In the genomic region with DNA sequence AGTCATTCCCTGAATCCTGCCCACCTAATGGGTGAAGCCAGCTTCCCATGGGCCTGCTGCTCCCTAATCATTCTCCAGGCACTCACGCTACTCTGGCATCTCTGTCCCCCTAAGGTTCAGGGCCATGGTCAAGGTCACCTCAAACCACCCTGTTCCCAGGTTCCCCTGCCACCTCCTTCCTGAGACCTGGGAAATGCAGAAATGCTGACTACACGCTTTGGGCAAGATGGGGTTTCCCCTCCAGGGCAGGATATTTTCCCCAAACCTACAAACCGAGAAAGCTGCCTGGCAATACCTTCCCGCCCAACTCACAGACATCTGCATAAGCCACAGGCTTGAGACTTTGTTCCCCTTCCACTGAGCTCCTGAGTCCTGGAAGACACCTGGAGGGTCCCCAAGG, we compare ENCODE assay signal across 24 cellular contexts.
"Had no signal": no experiment of that assay in that cellular context is flagged by ENCODE, and none has a peak within 500 bp of the region (broad histone marks: within the 10 kb centered on the region; RNA-seq: fewer than 3 reads in every experiment).

No MANE protein-coding gene starts in this region.

- H3K36me3 ChIP-seq: colonic mucosa, left lung, transverse colon had no signal

- H3K4me2 ChIP-seq: smooth muscle cell had no signal

- H3K4me3 ChIP-seq: body of pancreas, colonic mucosa, left lung, pancreas, psoas muscle, smooth muscle cell, testis, transverse colon had no signal

- H3K4me1 ChIP-seq: body of pancreas, colonic mucosa, left lung, pancreas, testis, transverse colon had no signal

- ATAC-seq: activated T-cell treated with anti-CD3 and anti-CD28 coated beads, Interleukin-2, amount 50 U/mL, for 72 hours; body of pancreas; left lung; pancreas; psoas muscle; T-helper 17 cell had no signal

- DNase-seq: activated CD4-positive, alpha-beta memory T cell treated with anti-CD3 and anti-CD28 coated beads, Interleukin-2, amount 10 ng/mL, durations not matched to agents 7 days and 5 days; activated CD4-positive, alpha-beta T cell treated with anti-CD3 and anti-CD28 coated beads, Interleukin-2, amount 10 ng/mL, durations not matched to agents 7 days and 5 days; activated CD4-positive, CD25-positive, alpha-beta regulatory T cell treated with anti-CD3 and anti-CD28 coated beads, Interleukin-2, amount 50 U/mL, for 72 hours; activated effector memory CD4-positive, alpha-beta T cell treated with Interleukin-2 at 50 U/mL for 16 hours; activated naive CD4-positive, alpha-beta T cell treated with Interleukin-2 at 50 U/mL for 16 hours; activated T-cell treated with anti-CD3 and anti-CD28 coated beads, Interleukin-2, amount 50 U/mL, for 72 hours; body of pancreas; cerebellar nuclear complex; colonic mucosa; effector memory CD4-positive, alpha-beta T cell; left lung; mammary epithelial cell; naive B cell; psoas muscle; stimulated activated CD4-positive, alpha-beta T cell treated with anti-CD3 and anti-CD28 coated beads, Interleukin-15, amount 100 ng/mL, for 24 hours; stimulated activated CD4-positive, alpha-beta T cell treated with anti-CD3 and anti-CD28 coated beads, Interleukin-2, amount 100 ng/mL, for 24 hours; stimulated activated naive CD4-positive, alpha-beta T cell treated with Interleukin-2 at 50 U/mL for 16 hours; T-helper 17 cell; testis; transverse colon had no signal

- FAIRE-seq: frontal cortex, pancreas, urothelium cell line had no signal

- H3K9me3 ChIP-seq: body of pancreas, colonic mucosa, left lung, pancreas, psoas muscle, testis, transverse colon had no signal

- H3K27ac ChIP-seq: body of pancreas, colonic mucosa, left lung, pancreas, psoas muscle, testis, transverse colon had no signal

- H3K27me3 ChIP-seq: body of pancreas, colonic mucosa, pancreas, testis, transverse colon had no signal
